2 cellular contexts compared by ENCODE assay signal in genomic region chr20:19706463-19706862, GRCh38.
TF ChIP-seq lines count a peak whose summit lies in the region.

No MANE protein-coding gene starts in this region.

TF ChIP-seq in HepG2, 621 proteins besides CTCF, POLR2A, EP300 and RAD21 (continued from another document):
- TF ChIP-seq NFIB (CRISPR knock-in tag; IDR thresholded peaks at IDR 0.05; ENCODE audit: borderline replicate concordance): no peak
- no peak for TF ChIP-seq EZH2 (conservative IDR thresholded peaks at IDR 0.05; ENCODE audit: low read depth, low read length)
- no peak for TF ChIP-seq KDM2A (CRISPR knock-in tag; IDR thresholded peaks at IDR 0.05; ENCODE audit: borderline replicate concordance, low read depth)
- TF ChIP-seq ZNF253 (CRISPR knock-in tag; IDR thresholded peaks at IDR 0.05; ENCODE audit: borderline replicate concordance): no peak
- no peak for TF ChIP-seq TFDP2 (CRISPR knock-in tag; IDR thresholded peaks at IDR 0.05)
- no peak for TF ChIP-seq ZNF136 (CRISPR knock-in tag; IDR thresholded peaks at IDR 0.05; ENCODE audit: low read depth)
- TF ChIP-seq BCL6 (CRISPR knock-in tag; IDR thresholded peaks at IDR 0.05): no peak
- TF ChIP-seq HOXA5 (CRISPR knock-in tag; IDR thresholded peaks at IDR 0.05): no peak

TF ChIP-seq in GM23338, 12 proteins besides CTCF, POLR2A, EP300 and RAD21 (continued from another document):
- TF ChIP-seq ETS1 (IDR thresholded peaks at IDR 0.05): no peak
- TF ChIP-seq ZNF114 (CRISPR knock-in tag; IDR thresholded peaks at IDR 0.05): no peak
- TF ChIP-seq NANOG (IDR thresholded peaks at IDR 0.05; ENCODE audit: borderline replicate concordance): no peak
- TF ChIP-seq REST (IDR thresholded peaks at IDR 0.05; ENCODE audit: unreplicated experiment): no peak
- TF ChIP-seq EZH2phosphoT487 (IDR thresholded peaks at IDR 0.05; ENCODE audit: unreplicated experiment): no peak
- no peak for TF ChIP-seq ZNF462 (CRISPR knock-in tag; IDR thresholded peaks at IDR 0.05)
- TF ChIP-seq POLR2AphosphoS5 (IDR thresholded peaks at IDR 0.05; ENCODE audit: low read depth): no peak
- no peak for TF ChIP-seq JUNB (IDR thresholded peaks at IDR 0.05; ENCODE audit: unreplicated experiment)
